ENCODE assay signal across 17 cellular contexts in genomic region chr4:143364063-143364462, GRCh38.
"Had no signal": no experiment of that assay in that cellular context is flagged by ENCODE, and none has a peak within 500 bp of the region (broad histone marks: within the 10 kb centered on the region; RNA-seq: fewer than 3 reads in every experiment).

No MANE protein-coding gene starts in this region.

- H3K27me3 ChIP-seq: colonic mucosa, heart right ventricle, neural progenitor cell, ovary, transverse colon had no signal

- H3K4me1 ChIP-seq: colonic mucosa, neural progenitor cell had no signal

- H3K27ac Mint-ChIP-seq: neural progenitor cell had no signal

- H3K36me3 Mint-ChIP-seq: natural killer cell treated with Interleukin-12 subunit alpha and Interleukin-12 subunit beta and Interleukin-15 and Interleukin-18, amount 100 ng/mL, for 72 hours had no signal

- H3K36me3 ChIP-seq: colonic mucosa, heart right ventricle, neural progenitor cell, ovary, transverse colon had no signal

- H3K4me3 Mint-ChIP-seq: natural killer cell treated with Interleukin-12 subunit alpha and Interleukin-12 subunit beta and Interleukin-15 and Interleukin-18, amount 100 ng/mL, for 72 hours; neural progenitor cell had no signal

- H3K27me3 Mint-ChIP-seq: natural killer cell treated with Interleukin-12 subunit alpha and Interleukin-12 subunit beta and Interleukin-15 and Interleukin-18, amount 100 ng/mL, for 72 hours had no signal

- ATAC-seq: left lobe of liver; mucosa of descending colon; natural killer cell treated with Interleukin-12 subunit alpha and Interleukin-12 subunit beta and Interleukin-15 and Interleukin-18, amount 100 ng/mL, for 72 hours; right cardiac atrium had no signal

- DNase-seq: colonic mucosa; dermis blood vessel endothelial cell; heart right ventricle; hypothalamus; islet precursor cell; mammary epithelial cell; mucosa of descending colon; nucleus accumbens; ovary; right cardiac atrium; small intestine; stimulated activated CD4-positive, alpha-beta T cell treated with anti-CD3 and anti-CD28 coated beads, Interleukin-12 subunit alpha, Interleukin-12 subunit beta, amount 100 ng/mL, for 4 hours; stimulated activated naive CD4-positive, alpha-beta T cell treated with Interleukin-2 at 50 U/mL for 16 hours; transverse colon had no signal

- H3K27ac ChIP-seq: colonic mucosa, neural progenitor cell, ovary had no signal

- H3K4me3 ChIP-seq: colonic mucosa, heart right ventricle, mucosa of descending colon, neural progenitor cell, ovary, transverse colon had no signal

- H3K9me3 ChIP-seq: colonic mucosa, heart right ventricle, mucosa of descending colon, ovary, transverse colon had no signal
